ENCODE assay signal across 32 cellular contexts in genomic region chr10:17820943-17821342, GRCh38. TPM values are rescaled to one million over a fixed set of nuclear protein-coding genes. Genes with fewer than 3 reads are reported as not detected.
"Had no signal": no experiment of that assay in that cellular context is flagged by ENCODE, and none has a peak within 500 bp of the region (broad histone marks: within the 10 kb centered on the region; RNA-seq: fewer than 3 reads in every experiment).

No MANE protein-coding gene starts in this region.

- H3K27ac ChIP-seq: brain microvascular endothelial cell, cardiac muscle cell, PC-9, VCaP had no signal

- H3K4me3 ChIP-seq: cardiac muscle cell, PC-9 had no signal

- H3K4me2 ChIP-seq: PC-9 had no signal

- H2AFZ ChIP-seq: PC-9 had no signal

- DNase-seq: activated B cell treated with CpG ODN at 0.5 μM for 24 hours; activated CD4-positive, alpha-beta memory T cell treated with anti-CD3 and anti-CD28 coated beads for 36 hours; activated CD4-positive, alpha-beta T cell treated with anti-CD3 and anti-CD28 coated beads for 4 hours; activated CD4-positive, alpha-beta T cell treated with anti-CD3 and anti-CD28 coated beads, Interleukin-2, amount 50 U/mL, for 1 hour; activated CD4-positive, CD25-positive, alpha-beta regulatory T cell treated with anti-CD3 and anti-CD28 coated beads, Interleukin-2, amount 50 U/mL, for 72 hours; activated CD8-positive, alpha-beta memory T cell treated with anti-CD3 and anti-CD28 coated beads, Interleukin-2, amount 50 U/mL, for 4 hours; activated effector memory CD4-positive, alpha-beta T cell treated with Interleukin-2 at 50 U/mL for 16 hours; activated naive CD4-positive, alpha-beta T cell treated with anti-CD3 and anti-CD28 coated beads, Interleukin-2, amount 10 ng/mL, durations not matched to agents 7 days and 5 days; activated naive CD8-positive, alpha-beta T cell treated with anti-CD3 and anti-CD28 coated beads, Interleukin-2, amount 50 U/mL, for 24 hours; activated T-cell treated with anti-CD3 and anti-CD28 coated beads, Interleukin-2, amount 50 U/mL, for 48 hours; anterior cingulate cortex; brain microvascular endothelial cell; NCI-H1105; NCI-H1417 treated with DMSO at 0.1 percent for 48 hours; NCI-H1694; NCI-H1930; NCI-H2081 treated with DMSO at 0.1 percent for 48 hours; NCI-H510A; NCI-H526; NCI-H748 treated with DMSO at 0.1 percent for 48 hours; NK-92 treated with Interleukin-12 subunit alpha and Interleukin-12 subunit beta, amount 100 ng/mL, for 24 hours; PC-9; Right ventricle myocardium superior; SW 1271; T-helper 1 cell; T-helper 2 cell; T-helper 9 cell had no signal

- FAIRE-seq: RCC 7860 had no signal

- H3K36me3 ChIP-seq: brain microvascular endothelial cell, cardiac muscle cell had no signal

- H3K27me3 ChIP-seq: brain microvascular endothelial cell, cardiac muscle cell had no signal

RNA-seq across cellular contexts. Expression of gene MRC1, which starts 11.8 kb away (rescaled TPM):
- total RNA-seq: M059J, OCI-LY7 had no signal
